In genomic region chr2:74498500-74499268, GRCh38 we compare ENCODE assay signal across 8 cellular contexts. TPM values are rescaled to one million over a fixed set of nuclear protein-coding genes. Genes with fewer than 3 reads are reported as not detected.
A peak's percentile ranks its signal among the peaks of the same experiment; 100 is the strongest.
DNase-seq lines count a peak whose midpoint lies in the region; ATAC-seq and TF ChIP-seq lines count a peak whose summit lies in the region.

No MANE protein-coding gene starts in this region.

- H3K27ac ChIP-seq in right cardiac atrium (ENCODE audit: low read length) (no peak overlapping the region), skin epidermis (peak overlapping the region in 2 of 21 experiments; percentile 56 to 65)

- CTCF ChIA-PET in WTC11 (lab: Charles Lee): interaction anchor here (0.8 to 6.0 kb wide), 9 partner anchors 9 to 164 kb away, joined by 3 to 43 read pairs (median 3); partner anchors contain the start of genes CCDC142, TTC31 and WBP1

- intact Hi-C loops in right cardiac atrium (cut with DNase I): no loop called here

- peak overlapping the region; percentile 4 for H3K27ac Mint-ChIP-seq in activated T-cell treated with anti-CD3 and anti-CD28 coated beads, Interleukin-2, amount 50 U/mL, for 24 hours
- H3K27ac Mint-ChIP-seq in WTC11: no peak overlapping the region

- H3K36me3 Mint-ChIP-seq in activated T-cell treated with anti-CD3 and anti-CD28 coated beads, Interleukin-2, amount 50 U/mL, for 24 hours (ENCODE audit: low read depth): peaks cover 11% of the 10 kb centered on the region
- H3K36me3 Mint-ChIP-seq in WTC11: peaks cover 7% of the 10 kb centered on the region

- no peaks in the 10 kb centered on the region for H3K27me3 ChIP-seq in right cardiac atrium (ENCODE audit: control insufficient read depth, insufficient read depth)

- H3K4me3 ChIP-seq in right cardiac atrium (ENCODE audit: low read length): peak overlapping the region; percentile 29
- H3K4me3 ChIP-seq in skin epidermis: peak overlapping the region; percentile 3 to 43 (median 26)

- peak; percentile 60 for DNase-seq in activated T-cell treated with anti-CD3 and anti-CD28 coated beads, Interleukin-2, amount 50 U/mL, for 24 hours
- no peak for DNase-seq in activated T-cell treated with anti-CD3 and anti-CD28 coated beads, Interleukin-2, amount 50 U/mL, for 1 hour
- peak; percentile 63 for DNase-seq in WTC11 (ENCODE audit: low spot score)
- DNase-seq in right cardiac atrium: no peak
- DNase-seq in NCI-H146 treated with DMSO at 0.1 percent for 48 hours (lab: John Stamatoyannopoulos, UW; ENCODE audit: unreplicated experiment): no peak
- DNase-seq in NCI-H524 treated with DMSO at 0.1 percent for 48 hours (lab: John Stamatoyannopoulos, UW): no peak

- no peaks in the 10 kb centered on the region for H3K9me3 ChIP-seq in right cardiac atrium (ENCODE audit: control insufficient read depth, low read length)

- H3K4me1 Mint-ChIP-seq in activated T-cell treated with anti-CD3 and anti-CD28 coated beads, Interleukin-2, amount 50 U/mL, for 24 hours (ENCODE audit: low read depth): peaks cover 41% of the 10 kb centered on the region
- H3K4me1 Mint-ChIP-seq in WTC11: peaks cover 43% of the 10 kb centered on the region

- H3K4me1 ChIP-seq in right cardiac atrium (ENCODE audit: control insufficient read depth, insufficient read depth, low read length): peaks cover 10% of the 10 kb centered on the region

- H3K4me3 Mint-ChIP-seq in activated T-cell treated with anti-CD3 and anti-CD28 coated beads, Interleukin-2, amount 50 U/mL, for 24 hours: peak overlapping the region; percentile 73
- peak overlapping the region; percentile 79 for H3K4me3 Mint-ChIP-seq in WTC11

- H3K27me3 Mint-ChIP-seq in activated T-cell treated with anti-CD3 and anti-CD28 coated beads, Interleukin-2, amount 50 U/mL, for 24 hours: peaks cover 62% of the 10 kb centered on the region
- peaks cover 96% of the 10 kb centered on the region for H3K27me3 Mint-ChIP-seq in WTC11 (ENCODE audit: low read depth)

- no peak for TF ChIP-seq CTCF in WTC11 (IDR thresholded peaks at IDR 0.05)

- POLR2A ChIA-PET in WTC11 (lab: Charles Lee): interaction anchor here (1.0 to 1.5 kb wide), 3 partner anchors 15 to 60 kb away, joined by 3 to 4 read pairs (median 3); partner anchors contain the start of genes CCDC142 and TTC31

- 1% methylated on average over 41 of the region's 41 CpGs for WGBS in right cardiac atrium

- no peaks in the 10 kb centered on the region for H3K9me3 Mint-ChIP-seq in activated T-cell treated with anti-CD3 and anti-CD28 coated beads, Interleukin-2, amount 50 U/mL, for 24 hours
- no peaks in the 10 kb centered on the region for H3K9me3 Mint-ChIP-seq in WTC11

- ATAC-seq in WTC11 (peak; percentile 13), right cardiac atrium (no peak), HG02840 (IDR thresholded peaks at IDR 0.05; ENCODE audit: low FRiP score, unreplicated experiment) (no peak)

TF ChIP-seq in WTC11, 78 proteins besides CTCF, POLR2A, EP300 and RAD21 (continues in another document):
- TF ChIP-seq ZSCAN18 (CRISPR knock-in tag; IDR thresholded peaks at IDR 0.05): no peak
- 0 out of 2 replicates have a peak, but pooled peaks have one; percentile 15 for TF ChIP-seq KAT7 (CRISPR knock-in tag; IDR thresholded peaks at IDR 0.05; ENCODE audit: borderline replicate concordance)
- TF ChIP-seq ZNF396 (CRISPR knock-in tag; IDR thresholded peaks at IDR 0.05; ENCODE audit: borderline replicate concordance): no peak
- no peak for TF ChIP-seq NFE2L1 (CRISPR knock-in tag; IDR thresholded peaks at IDR 0.05)
- TF ChIP-seq AR (CRISPR knock-in tag; IDR thresholded peaks at IDR 0.05): no peak
- peak; percentile 38; the same call in 1 of the 2 replicates for TF ChIP-seq USF1 (CRISPR knock-in tag; IDR thresholded peaks at IDR 0.05)
- TF ChIP-seq HMGA2 (CRISPR knock-in tag; IDR thresholded peaks at IDR 0.05): no peak
- TF ChIP-seq STAT6 (CRISPR knock-in tag; conservative IDR thresholded peaks at IDR 0.05; ENCODE audit: low read depth): no peak
- no peak for TF ChIP-seq E2F5 (CRISPR knock-in tag; IDR thresholded peaks at IDR 0.05)
- no peak for TF ChIP-seq RELA (CRISPR knock-in tag; IDR thresholded peaks at IDR 0.05; ENCODE audit: borderline replicate concordance)
- TF ChIP-seq MYBL2 (CRISPR knock-in tag; IDR thresholded peaks at IDR 0.05): 0 out of 2 replicates have a peak, but pooled peaks have one; percentile 20
- no peak for TF ChIP-seq ATF3 (CRISPR knock-in tag; conservative IDR thresholded peaks at IDR 0.05)

RNA-seq across cellular contexts. Expression of gene LBX2, which starts 0.7 kb away (rescaled TPM):
- total RNA-seq in WTC11 (2021) (1.0 to 1.8 TPM (median 1.8 TPM) in 3 replicates), right cardiac atrium (1 to 10 TPM in 1 of 4 donors, under 1 TPM in 3; 0.51 to 1.2 (median 0.85) TPM)
- 0.52 TPM for polyA plus RNA-seq in right cardiac atrium

RNA-seq across cellular contexts. Expression of gene PCGF1, which starts 8.8 kb away (rescaled TPM):
- total RNA-seq in WTC11 (2021) (13.7 to 15.7 TPM (median 15.4 TPM) in 3 replicates), right cardiac atrium (10 to 100 TPM; 20.5 to 38.7 (median 25.6) TPM)
- 20.9 TPM for polyA plus RNA-seq in right cardiac atrium

RNA-seq across cellular contexts. Expression of gene TLX2, which starts 15.6 kb away (rescaled TPM):
- total RNA-seq in WTC11 (2021): 0.18 to 0.39 TPM (median 0.26 TPM) in 3 replicates
- not detected for total RNA-seq in right cardiac atrium
- polyA plus RNA-seq in right cardiac atrium: 0.05 TPM

RNA-seq across cellular contexts. Expression of gene TTC31, which starts 15.8 kb away (rescaled TPM):
- total RNA-seq in WTC11 (2021): 32.6 to 38.3 TPM (median 36.2 TPM) in 3 replicates
- total RNA-seq in right cardiac atrium: 10 to 100 TPM; 11.3 to 12.3 (median 11.8) TPM
- 11.4 TPM for polyA plus RNA-seq in right cardiac atrium

RNA-seq across cellular contexts. Expression of gene CCDC142, which starts 15.9 kb away (rescaled TPM):
- total RNA-seq in WTC11 (2021) (10.0 to 14.0 TPM (median 10.4 TPM) in 3 replicates), right cardiac atrium (10 to 100 TPM in 2 of 4 donors, 1 to 10 TPM in 2; 7.5 to 11.1 (median 9.4) TPM)
- 5.5 TPM for polyA plus RNA-seq in right cardiac atrium

Comparison
In these comparisons a context has a peak if more than half of its experiments do, and no peak if none do; other contexts are left out.
1. DNase-seq: peak in activated T-cell treated with anti-CD3 and anti-CD28 coated beads, Interleukin-2, amount 50 U/mL, for 24 hours (single experiment) and WTC11 (single experiment); none in activated T-cell treated with anti-CD3 and anti-CD28 coated beads, Interleukin-2, amount 50 U/mL, for 1 hour (single experiment), right cardiac atrium (0 of 3), NCI-H146 treated with DMSO at 0.1 percent for 48 hours (single experiment) and NCI-H524 treated with DMSO at 0.1 percent for 48 hours (single experiment).